In genomic region chr18:9321017-9321452, GRCh38 we compare ENCODE assay signal across 1 cellular context.
TF ChIP-seq lines count a peak whose summit lies in the region.

No MANE protein-coding gene starts in this region.

TF ChIP-seq in K562, 482 proteins besides CTCF, POLR2A, EP300 and RAD21 (continued from another document and continues in another):
- TF ChIP-seq MGA (IDR thresholded peaks at IDR 0.05) (peak; percentile 99), SREBF1 (IDR thresholded peaks at IDR 0.05; ENCODE audit: borderline replicate concordance, low read depth, low read length) (no peak), BRCA1 (IDR thresholded peaks at IDR 0.05) (no peak), BRCA1 (CRISPR knock-in tag; IDR thresholded peaks at IDR 0.05) (no peak), ELF1 (tag; IDR thresholded peaks at IDR 0.05) (peak; percentile 59; the same call in 1 of the 2 replicates), ZNF124 (CRISPR knock-in tag; IDR thresholded peaks at IDR 0.05) (no peak), MAX (CRISPR knock-in tag; IDR thresholded peaks at IDR 0.05) (peak; percentile 93), NELFE (IDR thresholded peaks at IDR 0.05; ENCODE audit: insufficient read depth, insufficient read length) (no peak), CCAR2 (IDR thresholded peaks at IDR 0.05; ENCODE audit: low read depth, low read length) (no peak), ZNF3 (CRISPR knock-in tag; IDR thresholded peaks at IDR 0.05) (no peak), UBTF (IDR thresholded peaks at IDR 0.05; ENCODE audit: borderline replicate concordance in 1 of 2, low read depth in 2 of 2, low read length in 2 of 2) (no peak), ZC3H8 (IDR thresholded peaks at IDR 0.05) (no peak), ATF6 (CRISPR knock-in tag; IDR thresholded peaks at IDR 0.05) (no peak), RCOR1 (IDR thresholded peaks at IDR 0.05; ENCODE audit: borderline replicate concordance in 1 of 2, low read depth in 2 of 2, low read length in 2 of 2) (no peak), NR4A1 (CRISPR knock-in tag; IDR thresholded peaks at IDR 0.05) (no peak), NR4A1 (tag; IDR thresholded peaks at IDR 0.05) (peak; percentile 59; the same call in 1 of the 2 replicates), TAF9B (IDR thresholded peaks at IDR 0.05; ENCODE audit: partially characterized antibody) (no peak), KAT7 (CRISPR knock-in tag; IDR thresholded peaks at IDR 0.05; ENCODE audit: borderline replicate concordance) (no peak), TAF1 (IDR thresholded peaks at IDR 0.05; ENCODE audit: control insufficient read depth, extremely low read depth, insufficient read depth, low read length, severe bottlenecking) (no peak), CBX5 (IDR thresholded peaks at IDR 0.05; ENCODE audit: borderline replicate concordance, low read depth) (no peak), PKNOX1 (IDR thresholded peaks at IDR 0.05) (peak; percentile 37; the same call in 1 of the 2 replicates), EGR1 (conservative IDR thresholded peaks at IDR 0.05) (no peak), ETS1 (conservative IDR thresholded peaks at IDR 0.05; ENCODE audit: control insufficient read depth, low read depth, low read length) (no peak), HMBOX1 (IDR thresholded peaks at IDR 0.05) (no peak), ZNF699 (CRISPR knock-in tag; IDR thresholded peaks at IDR 0.05; ENCODE audit: insufficient replicate concordance) (no peak)
